ENCODE assay signal across 1 cellular context in genomic region chr11:66393954-66394353, GRCh38.
TF ChIP-seq lines count a peak whose summit lies in the region.

No MANE protein-coding gene starts in this region.

TF ChIP-seq in K562, 482 proteins besides CTCF, POLR2A, EP300 and RAD21 (continued from another document):
- TF ChIP-seq C11orf30 (IDR thresholded peaks at IDR 0.05; ENCODE audit: low read depth) (peak; percentile 70), RREB1 (CRISPR knock-in tag; IDR thresholded peaks at IDR 0.05) (no peak), MAFK (IDR thresholded peaks at IDR 0.05; ENCODE audit: low read length) (peak; percentile 23; the same call in 1 of the 2 replicates), ELK1 (CRISPR knock-in tag; IDR thresholded peaks at IDR 0.05) (no peak)
